19 cellular contexts compared by ENCODE assay signal in the genomic region with DNA sequence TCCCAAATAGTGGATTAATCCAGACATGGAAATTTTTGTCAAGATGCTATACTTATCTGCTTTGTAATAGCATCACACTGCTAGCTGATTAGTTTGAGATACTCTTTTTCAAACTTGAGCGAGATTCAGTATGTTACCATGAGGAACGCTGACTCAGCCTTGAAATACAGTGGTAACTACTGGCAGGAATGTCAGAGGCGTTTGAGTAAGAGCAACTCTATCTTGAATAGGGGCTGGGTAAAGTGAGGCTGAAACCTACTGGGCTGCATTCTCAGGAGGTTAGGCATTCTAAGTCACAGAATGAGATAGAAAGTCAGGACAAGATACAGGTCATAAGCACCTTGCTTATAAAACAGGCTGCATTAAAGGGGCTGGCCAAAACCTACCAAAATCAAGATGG.
DNase-seq lines count a peak whose midpoint lies in the region; ATAC-seq and TF ChIP-seq lines count a peak whose summit lies in the region.
"Had no signal": no experiment of that assay in that cellular context is flagged by ENCODE, and none has a peak within 500 bp of the region (broad histone marks: within the 10 kb centered on the region; RNA-seq: fewer than 3 reads in every experiment).

No MANE protein-coding gene starts in this region.

- H3K27me3 Mint-ChIP-seq in H9 (ENCODE audit: low read depth) (no peaks in the 10 kb centered on the region), neural crest cell (ENCODE audit: low read depth) (no peaks in the 10 kb centered on the region), nephron progenitor cell (ENCODE audit: low read depth, poor library complexity) (no peaks in the 10 kb centered on the region)
- H3K27me3 Mint-ChIP-seq: CD8-positive, alpha-beta memory T cell had no signal

- no peak overlapping the region for H2AK5ac ChIP-seq in H9 (ENCODE audit: insufficient read length, low read length)

- H3K56ac ChIP-seq in H9 (ENCODE audit: insufficient read length, low read depth, low read length), result no peak overlapping the region

- no peaks in the 10 kb centered on the region for H3K9me3 ChIP-seq in H9 (ENCODE audit: control insufficient read depth, low read depth, low read length)
- H3K9me3 ChIP-seq in smooth muscle cell (replicated peaks; ENCODE audit: low read depth), result no peaks in the 10 kb centered on the region

- H3K36me3 Mint-ChIP-seq in H9 (ENCODE audit: insufficient read depth in 1 of 3, low read depth in 3 of 3) (no peaks in the 10 kb centered on the region), neural crest cell (ENCODE audit: low read depth) (no peaks in the 10 kb centered on the region), nephron progenitor cell (ENCODE audit: low read depth) (no peaks in the 10 kb centered on the region)
- H3K36me3 Mint-ChIP-seq: CD8-positive, alpha-beta memory T cell had no signal

- H3K14ac ChIP-seq in H9 (ENCODE audit: insufficient read depth, low read length), result no peak overlapping the region

- no CpG with 5 or more reads among the region's 3 CpGs for WGBS in H9 (ENCODE audit: extremely low coverage, insufficient read length, low lambda C conversion rate)
- 36% methylated on average over 3 of the region's 3 CpGs for WGBS in smooth muscle cell (ENCODE audit: low lambda C conversion rate)

- H3K27me3 ChIP-seq in H9 (ENCODE audit: insufficient read depth, low read length), result no peaks in the 10 kb centered on the region
- H3K27me3 ChIP-seq in smooth muscle cell (ENCODE audit: low read depth), result no peaks in the 10 kb centered on the region

- H3K79me1 ChIP-seq in H9 (ENCODE audit: insufficient read depth, low read depth, low read length, poor library complexity, severe bottlenecking), result no peaks in the 10 kb centered on the region

- no peak for ATAC-seq in GM18861 (IDR thresholded peaks at IDR 0.05; ENCODE audit: unreplicated experiment)

- H2BK120ac ChIP-seq in H9 (ENCODE audit: low read depth, low read length, poor library complexity, severe bottlenecking), result no peak overlapping the region

- no peak overlapping the region for H2BK15ac ChIP-seq in H9 (ENCODE audit: low read depth, low read length)

- H3F3A ChIP-seq in smooth muscle cell (ENCODE audit: low read depth), result no peaks in the 10 kb centered on the region

- no peak overlapping the region for H3K27ac ChIP-seq in H9 (ENCODE audit: insufficient read length, low read depth, low read length)
- H3K27ac ChIP-seq in smooth muscle cell (ENCODE audit: low read depth), result no peak overlapping the region
- H3K27ac ChIP-seq: C4-2B had no signal

- H3K4me1 Mint-ChIP-seq in H9 (no peaks in the 10 kb centered on the region), neural crest cell (no peaks in the 10 kb centered on the region), nephron progenitor cell (no peaks in the 10 kb centered on the region)
- H3K4me1 Mint-ChIP-seq: CD8-positive, alpha-beta memory T cell had no signal

- H3K36me3 ChIP-seq in smooth muscle cell (ENCODE audit: low read depth), result no peaks in the 10 kb centered on the region

- no peak overlapping the region for H4K5ac ChIP-seq in H9 (ENCODE audit: insufficient read length, low read depth, low read length)

- H3K4me1 ChIP-seq in H9 (ENCODE audit: insufficient read depth, low read length) (no peaks in the 10 kb centered on the region), smooth muscle cell (ENCODE audit: low read depth) (no peaks in the 10 kb centered on the region)

- H2AFZ ChIP-seq in H9 (ENCODE audit: low read length) (no peak overlapping the region), smooth muscle cell (ENCODE audit: low read depth) (no peak overlapping the region)

- H3K27ac Mint-ChIP-seq in H9 (peak overlapping the region in 2 of 3 experiments; percentile 35 to 48; a peak in 1 of 7 replicates), neural crest cell (ENCODE audit: unreplicated experiment) (peak overlapping the region; percentile 35), nephron progenitor cell (no peak overlapping the region)
- H3K27ac Mint-ChIP-seq: CD8-positive, alpha-beta memory T cell had no signal

- H3K4me3 ChIP-seq in epithelial cell of esophagus (ENCODE audit: low read length), result no peak overlapping the region
- no peak overlapping the region for H3K4me3 ChIP-seq in smooth muscle cell

- no peak overlapping the region for H3K4ac ChIP-seq in H9 (ENCODE audit: low read depth, low read length)

- DNase-seq in H9, result no peak
- peak; percentile 51 for DNase-seq in amniotic epithelial cell (ENCODE audit: low read depth)
- peak; percentile 36 for DNase-seq in epithelial cell of esophagus (ENCODE audit: low read depth)
- DNase-seq in neural crest cell (ENCODE audit: low read depth, low spot score), result no peak
- no peak for DNase-seq in nephron progenitor cell
- no peak for DNase-seq in smooth muscle cell (lab: John Stamatoyannopoulos, UW; ENCODE audit: unreplicated experiment)
- DNase-seq in SW480 (ENCODE audit: low spot score), result no peak
- DNase-seq: Calu3; CD8-positive, alpha-beta memory T cell; DMS53; GF-D8; NCI-H1092 treated with DMSO at 0.1 percent for 48 hours; NCI-H1436 treated with DMSO at 0.1 percent for 48 hours; NCI-H2029; NCI-H524 treated with DMSO at 0.1 percent for 48 hours; OCI-M1; Right ventricle myocardium superior had no signal

- H3K4me3 Mint-ChIP-seq in H9 (no peak overlapping the region), neural crest cell (no peak overlapping the region), nephron progenitor cell (no peak overlapping the region)
- H3K4me3 Mint-ChIP-seq: CD8-positive, alpha-beta memory T cell had no signal

- no peaks in the 10 kb centered on the region for H3K79me2 ChIP-seq in H9 (ENCODE audit: insufficient read depth, low read length)
- H3K79me2 ChIP-seq in smooth muscle cell (ENCODE audit: low read depth), result no peaks in the 10 kb centered on the region

- TF ChIP-seq CTCF in H9 (conservative IDR thresholded peaks at IDR 0.05), result no peak
- TF ChIP-seq CTCF in epithelial cell of esophagus (IDR thresholded peaks at IDR 0.05; ENCODE audit: insufficient read depth, low read depth, low read length, missing control alignments), result no peak
- TF ChIP-seq CTCF in neural crest cell (conservative IDR thresholded peaks at IDR 0.05), result no peak
- no peak for TF ChIP-seq CTCF in nephron progenitor cell (IDR thresholded peaks at IDR 0.05)
- no peak for TF ChIP-seq CTCF in smooth muscle cell (IDR thresholded peaks at IDR 0.05; ENCODE audit: borderline replicate concordance, insufficient read depth, poor library complexity, severe bottlenecking)

- H4K20me1 ChIP-seq in H9 (ENCODE audit: control insufficient read depth, insufficient read depth, insufficient read length), result no peaks in the 10 kb centered on the region
- no peaks in the 10 kb centered on the region for H4K20me1 ChIP-seq in smooth muscle cell (ENCODE audit: low read depth)

- no peak overlapping the region for H2BK12ac ChIP-seq in H9 (ENCODE audit: insufficient read length, low read depth, low read length)

- H3K9ac ChIP-seq in H9 (ENCODE audit: extremely low read depth, insufficient read length, low read length), result no peak overlapping the region
- H3K9ac ChIP-seq in smooth muscle cell (ENCODE audit: low read depth), result no peak overlapping the region

- no peak overlapping the region for H3T11ph ChIP-seq in H9 (ENCODE audit: low read length)

- H2BK20ac ChIP-seq in H9 (ENCODE audit: low read depth, low read length, poor library complexity, severe bottlenecking), result no peak overlapping the region

- H2BK5ac ChIP-seq in H9 (ENCODE audit: insufficient read length, low read length), result no peak overlapping the region

- no peaks in the 10 kb centered on the region for H3K23me2 ChIP-seq in H9 (ENCODE audit: insufficient read length, low read depth, low read length, poor library complexity, severe bottlenecking)

- H4K8ac ChIP-seq in H9 (replicated peaks; ENCODE audit: insufficient read length, low read depth, low read length), result no peak overlapping the region

- no peak overlapping the region for H3K23ac ChIP-seq in H9 (ENCODE audit: insufficient read length, low read depth, low read length)

- H3K9me3 Mint-ChIP-seq in H9 (no peaks in the 10 kb centered on the region), neural crest cell (no peaks in the 10 kb centered on the region), nephron progenitor cell (no peaks in the 10 kb centered on the region)

- no peak overlapping the region for H4K91ac ChIP-seq in H9 (ENCODE audit: insufficient read length, low read depth, low read length)

- no peak overlapping the region for H3K18ac ChIP-seq in H9 (ENCODE audit: insufficient read length, low read depth, low read length)

- H3K4me2 ChIP-seq in H9 (ENCODE audit: insufficient read depth, insufficient read length, low read length), result no peak overlapping the region
- no peak overlapping the region for H3K4me2 ChIP-seq in smooth muscle cell

Comparison
In these comparisons a context has a peak if more than half of its experiments do, and no peak if none do; other contexts are left out.
1. DNase-seq: peak in amniotic epithelial cell (single experiment) and epithelial cell of esophagus (single experiment); none in H9 (single experiment), neural crest cell (single experiment), nephron progenitor cell (single experiment), smooth muscle cell (single experiment) and SW480 (single experiment).